8 cellular contexts compared by ENCODE assay signal in genomic region chr15:60479361-60479684, GRCh38. TPM values are rescaled to one million over a fixed set of nuclear protein-coding genes. Genes with fewer than 3 reads are reported as not detected.
DNase-seq lines count a peak whose midpoint lies in the region; ATAC-seq and TF ChIP-seq lines count a peak whose summit lies in the region.

No MANE protein-coding gene starts in this region.

- no peaks in the 10 kb centered on the region for H3K9me3 ChIP-seq in hepatocyte (ENCODE audit: low read depth)

- no peak for TF ChIP-seq CTCF in hepatocyte (IDR thresholded peaks at IDR 0.05; ENCODE audit: poor library complexity)

- peaks cover 36% of the 10 kb centered on the region for H3K79me2 ChIP-seq in hepatocyte

- no peaks in the 10 kb centered on the region for H3K9me2 ChIP-seq in hepatocyte (replicated peaks; ENCODE audit: insufficient read depth)

- no peaks in the 10 kb centered on the region for H3K36me3 ChIP-seq in hepatocyte (replicated peaks; ENCODE audit: insufficient read depth, low read depth)

- DNase-seq in activated naive CD4-positive, alpha-beta T cell treated with anti-CD3 and anti-CD28 coated beads for 36 hours = no peak
- DNase-seq in activated naive CD4-positive, alpha-beta T cell treated with anti-CD3 and anti-CD28 coated beads, Interleukin-2, amount 50 U/mL, for 16 hours = no peak
- DNase-seq in activated CD4-positive, alpha-beta memory T cell treated with anti-CD3 and anti-CD28 coated beads for 36 hours = no peak
- DNase-seq in hepatocyte (ENCODE audit: low spot score) = peak; percentile 5
- no peak for DNase-seq in stimulated activated effector memory CD8-positive, alpha-beta T cell treated with anti-CD3 and anti-CD28 coated beads, Interleukin-12 subunit alpha, Interleukin-12 subunit beta, amount 100 ng/mL, for 72 hours (ENCODE audit: low spot score in 2 of 2)
- no peak for DNase-seq in HCEC 1CT
- no peak for DNase-seq in NCI-H510A treated with DMSO at 0.1 percent for 48 hours (lab: John Stamatoyannopoulos, UW)
- no peak for DNase-seq in GDM1 (lab: John Stamatoyannopoulos, UW)

- no peaks in the 10 kb centered on the region for H3K27me3 Mint-ChIP-seq in activated naive CD4-positive, alpha-beta T cell treated with anti-CD3 and anti-CD28 coated beads for 36 hours (ENCODE audit: low read depth)
- no peaks in the 10 kb centered on the region for H3K27me3 Mint-ChIP-seq in activated CD4-positive, alpha-beta memory T cell treated with anti-CD3 and anti-CD28 coated beads for 36 hours

- H3K27ac ChIP-seq in hepatocyte = peak overlapping the region; percentile 98

- peak overlapping the region; percentile 76 for H3K4me2 ChIP-seq in hepatocyte

- peaks cover 23% of the 10 kb centered on the region for H3K4me1 ChIP-seq in hepatocyte (ENCODE audit: insufficient read depth)

- H2AFZ ChIP-seq in hepatocyte = peak overlapping the region; percentile 86

- H3K36me3 Mint-ChIP-seq in activated naive CD4-positive, alpha-beta T cell treated with anti-CD3 and anti-CD28 coated beads for 36 hours (ENCODE audit: low read depth) = peaks cover 15% of the 10 kb centered on the region
- peaks cover 15% of the 10 kb centered on the region for H3K36me3 Mint-ChIP-seq in activated CD4-positive, alpha-beta memory T cell treated with anti-CD3 and anti-CD28 coated beads for 36 hours
- peaks cover 38% of the 10 kb centered on the region for H3K36me3 Mint-ChIP-seq in stimulated activated effector memory CD8-positive, alpha-beta T cell treated with anti-CD3 and anti-CD28 coated beads, Interleukin-12 subunit alpha, Interleukin-12 subunit beta, amount 100 ng/mL, for 72 hours

- CTCF ChIA-PET in activated naive CD4-positive, alpha-beta T cell treated with anti-CD3 and anti-CD28 coated beads for 36 hours (lab: Charles Lee) = interaction anchor here (1.0 kb wide), 1 partner anchor 116 kb away, joined by 4 read pairs; no protein-coding TSS in a partner anchor
- CTCF ChIA-PET in activated CD4-positive, alpha-beta memory T cell treated with anti-CD3 and anti-CD28 coated beads for 36 hours (lab: Charles Lee) = interaction anchor here (0.6 to 1.4 kb wide), 9 partner anchors 28 to 561 kb away, joined by 3 to 8 read pairs (median 3); no protein-coding TSS in a partner anchor

- POLR2A ChIA-PET in activated CD4-positive, alpha-beta memory T cell treated with anti-CD3 and anti-CD28 coated beads for 36 hours (lab: Charles Lee) = interaction anchor here (0.6 kb wide), 2 partner anchors 80 to 81 kb away, joined by 3 read pairs; partner anchors contain the start of gene ANXA2

- WGBS in hepatocyte (ENCODE audit: low lambda C conversion rate, missing lambda C conversion rate) = 36% methylated on average over 5 of the region's 5 CpGs

- H4K20me1 ChIP-seq in hepatocyte (ENCODE audit: insufficient read depth, poor library complexity, severe bottlenecking) = no peaks in the 10 kb centered on the region

- intact Hi-C loops in activated naive CD4-positive, alpha-beta T cell treated with anti-CD3 and anti-CD28 coated beads for 36 hours (cut with micrococcal nuclease) = loop anchor here (1.0 to 10.0 kb wide), 10 partner anchors 29 to 1915 kb away; partner anchors contain the start of genes BNIP2, FOXB1 and TLN2
- intact Hi-C loops in activated CD4-positive, alpha-beta memory T cell treated with anti-CD3 and anti-CD28 coated beads for 36 hours (cut with micrococcal nuclease) = loop anchor here (1.0 to 10.0 kb wide), 8 partner anchors 29 to 575 kb away; no protein-coding TSS in a partner anchor

- peak overlapping the region; percentile 33 for H3K4me3 ChIP-seq in hepatocyte

- peak overlapping the region; percentile 94 for H3K27ac Mint-ChIP-seq in activated naive CD4-positive, alpha-beta T cell treated with anti-CD3 and anti-CD28 coated beads for 36 hours
- H3K27ac Mint-ChIP-seq in activated CD4-positive, alpha-beta memory T cell treated with anti-CD3 and anti-CD28 coated beads for 36 hours = peak overlapping the region; percentile 98
- peak overlapping the region; percentile 96 for H3K27ac Mint-ChIP-seq in stimulated activated effector memory CD8-positive, alpha-beta T cell treated with anti-CD3 and anti-CD28 coated beads, Interleukin-12 subunit alpha, Interleukin-12 subunit beta, amount 100 ng/mL, for 72 hours

- H3K9me3 Mint-ChIP-seq in activated naive CD4-positive, alpha-beta T cell treated with anti-CD3 and anti-CD28 coated beads for 36 hours = no peaks in the 10 kb centered on the region
- H3K9me3 Mint-ChIP-seq in activated CD4-positive, alpha-beta memory T cell treated with anti-CD3 and anti-CD28 coated beads for 36 hours = no peaks in the 10 kb centered on the region
- no peaks in the 10 kb centered on the region for H3K9me3 Mint-ChIP-seq in stimulated activated effector memory CD8-positive, alpha-beta T cell treated with anti-CD3 and anti-CD28 coated beads, Interleukin-12 subunit alpha, Interleukin-12 subunit beta, amount 100 ng/mL, for 72 hours

- peak overlapping the region; percentile 93 for H3K4me3 Mint-ChIP-seq in activated naive CD4-positive, alpha-beta T cell treated with anti-CD3 and anti-CD28 coated beads for 36 hours
- H3K4me3 Mint-ChIP-seq in activated CD4-positive, alpha-beta memory T cell treated with anti-CD3 and anti-CD28 coated beads for 36 hours = peak overlapping the region; percentile 99
- H3K4me3 Mint-ChIP-seq in stimulated activated effector memory CD8-positive, alpha-beta T cell treated with anti-CD3 and anti-CD28 coated beads, Interleukin-12 subunit alpha, Interleukin-12 subunit beta, amount 100 ng/mL, for 72 hours = peak overlapping the region; percentile 94

- ATAC-seq in stimulated activated effector memory CD8-positive, alpha-beta T cell treated with anti-CD3 and anti-CD28 coated beads, Interleukin-12 subunit alpha, Interleukin-12 subunit beta, amount 100 ng/mL, for 72 hours = peak; percentile 1

- no peaks in the 10 kb centered on the region for H3K27me3 ChIP-seq in hepatocyte

- H3K4me1 Mint-ChIP-seq in activated naive CD4-positive, alpha-beta T cell treated with anti-CD3 and anti-CD28 coated beads for 36 hours (ENCODE audit: low read depth) = peaks cover 48% of the 10 kb centered on the region
- H3K4me1 Mint-ChIP-seq in activated CD4-positive, alpha-beta memory T cell treated with anti-CD3 and anti-CD28 coated beads for 36 hours (ENCODE audit: low read depth) = peaks cover 55% of the 10 kb centered on the region
- H3K4me1 Mint-ChIP-seq in stimulated activated effector memory CD8-positive, alpha-beta T cell treated with anti-CD3 and anti-CD28 coated beads, Interleukin-12 subunit alpha, Interleukin-12 subunit beta, amount 100 ng/mL, for 72 hours = peaks cover 42% of the 10 kb centered on the region

RNA-seq across cellular contexts. Expression of gene ICE2, which starts 0.4 kb away (rescaled TPM):
- total RNA-seq in activated naive CD4-positive, alpha-beta T cell treated with anti-CD3 and anti-CD28 coated beads for 36 hours = 10 to 100 TPM; 75.2 to 76.7 TPM
- 10 to 100 TPM; 66.0 to 71.3 TPM for total RNA-seq in activated CD4-positive, alpha-beta memory T cell treated with anti-CD3 and anti-CD28 coated beads for 36 hours
- total RNA-seq in hepatocyte = 35.4 and 56.3 TPM in 2 replicates
- polyA plus RNA-seq in hepatocyte = 15.8 and 16.5 TPM in 2 replicates
